Comparison of ENCODE assay signal across 1 cellular context in the genomic region with DNA sequence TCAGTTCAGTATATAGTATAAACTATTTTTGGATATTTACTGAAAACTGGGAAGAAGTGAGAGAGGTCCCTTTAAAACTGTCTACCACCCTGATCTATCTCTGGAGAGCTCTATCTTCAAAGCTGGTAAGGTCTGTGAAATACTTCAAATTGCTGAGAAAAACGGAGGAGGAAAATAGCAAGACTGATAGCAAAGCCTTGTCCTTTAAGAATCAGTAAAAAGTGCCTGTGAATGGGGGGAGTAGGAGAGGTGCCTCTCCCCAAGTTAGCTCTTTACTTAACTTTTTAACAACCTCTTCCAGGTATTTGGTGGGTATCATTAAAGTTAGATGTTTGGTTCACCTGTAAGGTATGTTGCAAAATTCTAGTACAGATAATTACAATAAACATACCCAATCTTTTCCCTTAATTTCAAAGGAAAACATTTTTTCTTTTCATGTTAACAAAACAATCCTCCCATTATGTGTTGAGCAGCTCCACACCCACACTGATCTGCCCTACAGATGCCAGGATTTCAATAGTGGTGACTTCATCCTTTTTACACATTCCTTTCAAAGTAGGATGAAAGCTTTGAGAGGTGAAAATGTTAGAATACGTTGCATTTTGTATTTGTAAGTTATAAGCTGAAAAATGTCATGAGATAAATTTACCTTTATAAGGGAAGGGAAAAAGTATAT.
TF ChIP-seq lines count a peak whose summit lies in the region.

No MANE protein-coding gene starts in this region.

TF ChIP-seq in K562, 482 proteins besides CTCF, POLR2A, EP300 and RAD21 (continued from another document):
- no peak for TF ChIP-seq RREB1 (CRISPR knock-in tag; IDR thresholded peaks at IDR 0.05)
- TF ChIP-seq SOX6 (IDR thresholded peaks at IDR 0.05), result no peak
- TF ChIP-seq CHD1 (IDR thresholded peaks at IDR 0.05; ENCODE audit: low read length), result no peak
- TF ChIP-seq PHB2 (IDR thresholded peaks at IDR 0.05; ENCODE audit: low read depth), result no peak
- TF ChIP-seq RHOXF2B (CRISPR knock-in tag; conservative IDR thresholded peaks at IDR 0.05), result no peak
- TF ChIP-seq ZNF311 (CRISPR knock-in tag; IDR thresholded peaks at IDR 0.05), result no peak
- no peak for TF ChIP-seq ARHGAP35 (IDR thresholded peaks at IDR 0.05; ENCODE audit: partially characterized antibody)
- no peak for TF ChIP-seq ZFP36 (IDR thresholded peaks at IDR 0.05; ENCODE audit: low read depth, low read length, partially characterized antibody)
- TF ChIP-seq NR1H2 (CRISPR knock-in tag; IDR thresholded peaks at IDR 0.05), result no peak
- no peak for TF ChIP-seq CREM (IDR thresholded peaks at IDR 0.05; ENCODE audit: low read depth)
- TF ChIP-seq, protein P1, sequence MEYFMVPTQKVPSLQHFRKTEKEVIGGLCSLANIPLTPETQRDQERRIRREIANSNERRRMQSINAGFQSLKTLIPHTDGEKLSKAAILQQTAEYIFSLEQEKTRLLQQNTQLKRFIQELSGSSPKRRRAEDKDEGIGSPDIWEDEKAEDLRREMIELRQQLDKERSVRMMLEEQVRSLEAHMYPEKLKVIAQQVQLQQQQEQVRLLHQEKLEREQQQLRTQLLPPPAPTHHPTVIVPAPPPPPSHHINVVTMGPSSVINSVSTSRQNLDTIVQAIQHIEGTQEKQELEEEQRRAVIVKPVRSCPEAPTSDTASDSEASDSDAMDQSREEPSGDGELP (CRISPR knock-in tag; IDR thresholded peaks at IDR 0.05; ENCODE audit: borderline replicate concordance), result no peak
